ENCODE assay signal across 1 cellular context in genomic region chr14:51419685-51420084, GRCh38.
TF ChIP-seq lines count a peak whose summit lies in the region.

No MANE protein-coding gene starts in this region.

TF ChIP-seq in K562, 482 proteins besides CTCF, POLR2A, EP300 and RAD21 (continued from another document):
- TF ChIP-seq AFF1 (IDR thresholded peaks at IDR 0.05; ENCODE audit: low read depth in 1 of 2, partially characterized antibody in 2 of 2) (no peak), RAD51 (IDR thresholded peaks at IDR 0.05; ENCODE audit: borderline replicate concordance, low read depth) (peak; percentile 89), BCLAF1 (IDR thresholded peaks at IDR 0.05; ENCODE audit: borderline replicate concordance in 1 of 2, control insufficient read depth in 1 of 2, low read depth in 2 of 2, low read length in 1 of 2) (no peak), GABPA (tag; conservative IDR thresholded peaks at IDR 0.05; ENCODE audit: low read depth) (peak; percentile 59)
TF ChIP-seq in K562: peak in this region for 7.
